Comparison of ENCODE assay signal across 1 cellular context in the genomic region with DNA sequence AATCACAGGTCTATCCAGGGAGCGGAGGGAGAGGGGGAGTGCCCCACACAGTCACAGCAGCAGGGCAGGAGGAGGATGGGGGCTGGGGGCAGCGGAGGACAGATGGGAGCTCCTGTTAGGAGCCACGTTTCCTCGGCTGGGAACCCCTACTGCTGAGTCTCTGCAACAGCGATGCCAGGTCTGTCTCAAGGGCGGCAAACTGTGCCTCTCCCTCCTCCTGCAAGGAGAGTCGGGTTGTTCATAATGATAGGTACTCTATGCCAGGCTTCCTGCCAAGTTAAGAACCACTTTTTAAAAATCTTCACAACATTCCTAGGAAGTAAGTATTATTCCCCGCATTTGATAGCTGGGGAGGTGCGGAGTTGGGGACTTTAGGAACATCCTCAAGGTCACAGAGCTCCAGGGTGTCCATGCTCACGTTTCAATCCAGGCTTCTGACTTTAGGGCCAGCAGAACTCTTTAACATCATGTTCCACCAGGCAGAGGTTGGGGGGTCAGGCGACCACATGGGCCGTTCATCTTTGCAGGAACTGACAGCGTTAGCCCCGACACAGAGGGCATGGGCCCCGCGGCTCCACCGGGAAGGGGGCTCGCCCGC.
TF ChIP-seq lines count a peak whose summit lies in the region.

No MANE protein-coding gene starts in this region.

TF ChIP-seq in K562, 482 proteins besides CTCF, POLR2A, EP300 and RAD21:
- no peak for TF ChIP-seq CHD7 (IDR thresholded peaks at IDR 0.05; ENCODE audit: low read depth, low read length)
- TF ChIP-seq PTTG1 (tag; IDR thresholded peaks at IDR 0.05; ENCODE audit: low read depth), result no peak
- TF ChIP-seq ZBTB33 (CRISPR knock-in tag; IDR thresholded peaks at IDR 0.05), result no peak
- no peak for TF ChIP-seq MEF2D (tag; conservative IDR thresholded peaks at IDR 0.05; ENCODE audit: low read depth)
- TF ChIP-seq ZNF354B (CRISPR knock-in tag; IDR thresholded peaks at IDR 0.05), result no peak
- no peak for TF ChIP-seq ZNF740 (CRISPR knock-in tag; IDR thresholded peaks at IDR 0.05)
- TF ChIP-seq ZNF740 (tag; IDR thresholded peaks at IDR 0.05), result no peak
- no peak for TF ChIP-seq NFRKB (IDR thresholded peaks at IDR 0.05; ENCODE audit: low read depth)
- no peak for TF ChIP-seq ZNF77 (CRISPR knock-in tag; IDR thresholded peaks at IDR 0.05)
TF ChIP-seq in K562: peak in this region for 0.
